In genomic region chr5:173888473-173889135, GRCh38 we compare ENCODE assay signal across 8 cellular contexts. TPM values are rescaled to one million over a fixed set of nuclear protein-coding genes. Genes with fewer than 3 reads are reported as not detected.
DNase-seq lines count a peak whose midpoint lies in the region; ATAC-seq and TF ChIP-seq lines count a peak whose summit lies in the region.

No MANE protein-coding gene starts in this region.

- H3K9me3 Mint-ChIP-seq in activated CD8-positive, alpha-beta T cell treated with anti-CD3 and anti-CD28 coated beads, Interleukin-2, amount 10 ng/mL, durations not matched to agents 7 days and 5 days (ENCODE audit: insufficient read depth): peaks cover 1% of the 10 kb centered on the region
- H3K9me3 Mint-ChIP-seq in progenitor cell of endocrine pancreas (ENCODE audit: low read depth): no peaks in the 10 kb centered on the region

- peaks cover 21% of the 10 kb centered on the region for H3K36me3 Mint-ChIP-seq in activated CD8-positive, alpha-beta T cell treated with anti-CD3 and anti-CD28 coated beads, Interleukin-2, amount 10 ng/mL, durations not matched to agents 7 days and 5 days (ENCODE audit: low read depth)
- H3K36me3 Mint-ChIP-seq in progenitor cell of endocrine pancreas (ENCODE audit: insufficient read depth): no peaks in the 10 kb centered on the region

- CTCF ChIA-PET in activated CD8-positive, alpha-beta T cell treated with anti-CD3 and anti-CD28 coated beads, Interleukin-2, amount 10 ng/mL, durations not matched to agents 7 days and 5 days (lab: Charles Lee): interaction anchor here (0.9 to 5.0 kb wide), 7 partner anchors 13 to 273 kb away, joined by 3 to 29 read pairs (median 4); partner anchors contain the start of gene BOD1

- peak in 5 of 6 experiments; percentile 7 to 32 (median 12) for DNase-seq in stimulated activated naive CD4-positive, alpha-beta T cell (lab: John Stamatoyannopoulos, UW)
- DNase-seq in stimulated activated naive CD4-positive, alpha-beta T cell treated with Interleukin-2 at 50 U/mL for 16 hours (lab: John Stamatoyannopoulos, UW): no peak
- DNase-seq in activated CD8-positive, alpha-beta T cell treated with anti-CD3 and anti-CD28 coated beads, Interleukin-2, amount 10 ng/mL, durations not matched to agents 7 days and 5 days: peak; percentile 33
- DNase-seq in foreskin fibroblast (peak in 1 of 2 donors; percentile 54), progenitor cell of endocrine pancreas (ENCODE audit: low spot score, unreplicated experiment) (no peak), globus pallidus (ENCODE audit: low spot score) (no peak)
- DNase-seq in activated CD4-positive, CD25-positive, alpha-beta regulatory T cell treated with anti-CD3 and anti-CD28 coated beads, Interleukin-2, amount 50 U/mL, for 72 hours: no peak

- H3K27me3 Mint-ChIP-seq in activated CD8-positive, alpha-beta T cell treated with anti-CD3 and anti-CD28 coated beads, Interleukin-2, amount 10 ng/mL, durations not matched to agents 7 days and 5 days (ENCODE audit: low read depth): no peaks in the 10 kb centered on the region
- H3K27me3 Mint-ChIP-seq in progenitor cell of endocrine pancreas: peaks cover 10% of the 10 kb centered on the region

- peak overlapping the region; percentile 75 to 88 for H3K4me3 ChIP-seq in foreskin fibroblast (ENCODE audit: low read depth in 1 of 2, low read length in 2 of 2)

- POLR2A ChIA-PET in activated CD8-positive, alpha-beta T cell treated with anti-CD3 and anti-CD28 coated beads, Interleukin-2, amount 10 ng/mL, durations not matched to agents 7 days and 5 days (lab: Charles Lee): interaction anchor here (1.1 to 2.3 kb wide), 2 partner anchors 29 to 273 kb away, joined by 8 to 17 read pairs; partner anchors contain the start of gene BOD1

- ATAC-seq in activated CD8-positive, alpha-beta T cell treated with anti-CD3 and anti-CD28 coated beads, Interleukin-2, amount 10 ng/mL, durations not matched to agents 7 days and 5 days: no peak
- no peak for ATAC-seq in HG03460 (IDR thresholded peaks at IDR 0.05; ENCODE audit: unreplicated experiment)

- TF ChIP-seq CTCF in foreskin fibroblast (IDR thresholded peaks at IDR 0.05; ENCODE audit: low read depth, low read length) (no peak), progenitor cell of endocrine pancreas (IDR thresholded peaks at IDR 0.05; ENCODE audit: unreplicated experiment) (no peak)

- peak overlapping the region; percentile 97 for H3K27ac Mint-ChIP-seq in activated CD8-positive, alpha-beta T cell treated with anti-CD3 and anti-CD28 coated beads, Interleukin-2, amount 10 ng/mL, durations not matched to agents 7 days and 5 days
- H3K27ac Mint-ChIP-seq in progenitor cell of endocrine pancreas: peak overlapping the region; percentile 100

- H3K4me1 Mint-ChIP-seq in activated CD8-positive, alpha-beta T cell treated with anti-CD3 and anti-CD28 coated beads, Interleukin-2, amount 10 ng/mL, durations not matched to agents 7 days and 5 days (ENCODE audit: low read depth): peaks cover 72% of the 10 kb centered on the region
- H3K4me1 Mint-ChIP-seq in progenitor cell of endocrine pancreas (ENCODE audit: low read depth): peaks cover 39% of the 10 kb centered on the region

- peak overlapping the region; percentile 96 for H3K4me3 Mint-ChIP-seq in activated CD8-positive, alpha-beta T cell treated with anti-CD3 and anti-CD28 coated beads, Interleukin-2, amount 10 ng/mL, durations not matched to agents 7 days and 5 days
- peak overlapping the region; percentile 98 for H3K4me3 Mint-ChIP-seq in progenitor cell of endocrine pancreas (ENCODE audit: low read depth)

RNA-seq across cellular contexts. Expression of gene CPEB4, which starts 0.5 kb away (rescaled TPM):
- total RNA-seq in activated CD8-positive, alpha-beta T cell treated with anti-CD3 and anti-CD28 coated beads, Interleukin-2, amount 10 ng/mL, durations not matched to agents 7 days and 5 days: 10 to 100 TPM; 10.5 to 12.3 TPM
- total RNA-seq in progenitor cell of endocrine pancreas: 16.4 and 16.7 TPM in 2 replicates

Comparison
In these comparisons a context has a peak if more than half of its experiments do, and no peak if none do; other contexts are left out.
1. DNase-seq: peak in stimulated activated naive CD4-positive, alpha-beta T cell (5 of 6) and activated CD8-positive, alpha-beta T cell treated with anti-CD3 and anti-CD28 coated beads, Interleukin-2, amount 10 ng/mL, durations not matched to agents 7 days and 5 days (single experiment); none in stimulated activated naive CD4-positive, alpha-beta T cell treated with Interleukin-2 at 50 U/mL for 16 hours (single experiment), progenitor cell of endocrine pancreas (single experiment), globus pallidus (single experiment) and activated CD4-positive, CD25-positive, alpha-beta regulatory T cell treated with anti-CD3 and anti-CD28 coated beads, Interleukin-2, amount 50 U/mL, for 72 hours (single experiment).